Comparison of ENCODE assay signal across 19 cellular contexts in genomic region chr6:154847318-154847717, GRCh38.
DNase-seq lines count a peak whose midpoint lies in the region; FAIRE-seq and TF ChIP-seq lines count a peak whose summit lies in the region.
"Had no signal": no experiment of that assay in that cellular context is flagged by ENCODE, and none has a peak within 500 bp of the region (broad histone marks: within the 10 kb centered on the region; RNA-seq: fewer than 3 reads in every experiment).

No MANE protein-coding gene starts in this region.

- H3K36me3 ChIP-seq in bronchial epithelial cell (ENCODE audit: control insufficient read depth, insufficient read depth, low read length) (no peaks in the 10 kb centered on the region), testis (ENCODE audit: low read depth, missing control alignments) (no peaks in the 10 kb centered on the region), breast epithelium (no peaks in the 10 kb centered on the region), WERI-Rb-1 (peaks cover 4% of the 10 kb centered on the region), H7 (replicated peaks; ENCODE audit: control insufficient read depth, insufficient read depth, low read length) (no peaks in the 10 kb centered on the region)

- WGBS in testis, 2 donors, result 65 to 71% methylated on average over 2 of the region's 2 CpGs

- TF ChIP-seq CTCF in AG10803 (conservative IDR thresholded peaks at IDR 0.05; ENCODE audit: low read length), result no peak
- TF ChIP-seq CTCF in bronchial epithelial cell (IDR thresholded peaks at IDR 0.05; ENCODE audit: insufficient read depth, low read length, severe bottlenecking), result no peak
- TF ChIP-seq CTCF in fibroblast of villous mesenchyme (IDR thresholded peaks at IDR 0.05; ENCODE audit: insufficient read depth, low read depth, low read length), result no peak
- TF ChIP-seq CTCF in testis (IDR thresholded peaks at IDR 0.05), result no peak
- no peak for TF ChIP-seq CTCF in breast epithelium (IDR thresholded peaks at IDR 0.05)
- TF ChIP-seq CTCF in WERI-Rb-1 (IDR thresholded peaks at IDR 0.05; ENCODE audit: low read depth, low read length), result no peak

- TF ChIP-seq POLR2A in testis (IDR thresholded peaks at IDR 0.05) (no peak), breast epithelium (IDR thresholded peaks at IDR 0.05) (no peak)

- H3K4me3 ChIP-seq in AG10803 (ENCODE audit: low read length) (no peak overlapping the region), bronchial epithelial cell (ENCODE audit: low read depth, low read length) (no peak overlapping the region), fibroblast of villous mesenchyme (ENCODE audit: low read depth, low read length) (no peak overlapping the region), testis (no peak overlapping the region), breast epithelium (no peak overlapping the region), WERI-Rb-1 (ENCODE audit: low read depth, low read length) (no peak overlapping the region), H7 (ENCODE audit: insufficient read depth, low read depth, low read length) (no peak overlapping the region)
- H3K4me3 ChIP-seq: SK-N-MC had no signal

- H3K27ac ChIP-seq in testis, result no peak overlapping the region
- no peak overlapping the region for H3K27ac ChIP-seq in breast epithelium
- no peak overlapping the region for H3K27ac ChIP-seq in WERI-Rb-1
- H3K27ac ChIP-seq: C4-2B, SK-N-MC had no signal

- peaks cover 9% of the 10 kb centered on the region for H3K4me1 ChIP-seq in testis
- no peaks in the 10 kb centered on the region for H3K4me1 ChIP-seq in breast epithelium

- H3K27me3 ChIP-seq in bronchial epithelial cell (ENCODE audit: control insufficient read depth, insufficient read depth, low read length) (no peaks in the 10 kb centered on the region), testis (no peaks in the 10 kb centered on the region), breast epithelium (no peaks in the 10 kb centered on the region), WERI-Rb-1 (ENCODE audit: insufficient read depth, low read depth, severe bottlenecking) (no peaks in the 10 kb centered on the region), H7 (ENCODE audit: control insufficient read depth, insufficient read depth, low read length) (no peaks in the 10 kb centered on the region)

- peak; percentile 22 for DNase-seq in AG10803 (ENCODE audit: low read depth)
- peak; percentile 5 for DNase-seq in EH (ENCODE audit: low read depth)
- DNase-seq in bronchial epithelial cell (ENCODE audit: low read depth), result peak; percentile 24
- DNase-seq in fibroblast of villous mesenchyme (ENCODE audit: low read depth), result peak; percentile 34
- no peak for DNase-seq in testis
- no peak for DNase-seq in breast epithelium (ENCODE audit: low spot score in 2 of 2)
- no peak for DNase-seq in WERI-Rb-1
- no peak for DNase-seq in H7
- DNase-seq: DMS 273 treated with DMSO at 0.1 percent for 48 hours, DND-41, NCI-H1417 treated with DMSO at 0.1 percent for 48 hours, NCI-H1930, NCI-H226, NCI-H524, NCI-H82, OCI-M1, SHP77 had no signal

- intact Hi-C loops in testis (cut with DNase I; ENCODE audit: low total_unique reads), result no loop called here
- intact Hi-C loops in breast epithelium (cut with DNase I; ENCODE audit: low total_unique reads), result no loop called here

- H3K9me3 ChIP-seq in testis (no peaks in the 10 kb centered on the region), breast epithelium (no peaks in the 10 kb centered on the region), WERI-Rb-1 (ENCODE audit: severe bottlenecking) (no peaks in the 10 kb centered on the region)

- no peak for FAIRE-seq in bronchial epithelial cell (lab: Jason Lieb, UNC)

Comparison
In these comparisons a context has a peak if more than half of its experiments do, and no peak if none do; other contexts are left out.
1. DNase-seq: peak in AG10803 (single experiment), EH (single experiment), bronchial epithelial cell (single experiment) and fibroblast of villous mesenchyme (single experiment); none in testis (single experiment), breast epithelium (0 of 2), WERI-Rb-1 (single experiment) and H7 (single experiment).